ENCODE assay signal across 1 cellular context in the genomic region with DNA sequence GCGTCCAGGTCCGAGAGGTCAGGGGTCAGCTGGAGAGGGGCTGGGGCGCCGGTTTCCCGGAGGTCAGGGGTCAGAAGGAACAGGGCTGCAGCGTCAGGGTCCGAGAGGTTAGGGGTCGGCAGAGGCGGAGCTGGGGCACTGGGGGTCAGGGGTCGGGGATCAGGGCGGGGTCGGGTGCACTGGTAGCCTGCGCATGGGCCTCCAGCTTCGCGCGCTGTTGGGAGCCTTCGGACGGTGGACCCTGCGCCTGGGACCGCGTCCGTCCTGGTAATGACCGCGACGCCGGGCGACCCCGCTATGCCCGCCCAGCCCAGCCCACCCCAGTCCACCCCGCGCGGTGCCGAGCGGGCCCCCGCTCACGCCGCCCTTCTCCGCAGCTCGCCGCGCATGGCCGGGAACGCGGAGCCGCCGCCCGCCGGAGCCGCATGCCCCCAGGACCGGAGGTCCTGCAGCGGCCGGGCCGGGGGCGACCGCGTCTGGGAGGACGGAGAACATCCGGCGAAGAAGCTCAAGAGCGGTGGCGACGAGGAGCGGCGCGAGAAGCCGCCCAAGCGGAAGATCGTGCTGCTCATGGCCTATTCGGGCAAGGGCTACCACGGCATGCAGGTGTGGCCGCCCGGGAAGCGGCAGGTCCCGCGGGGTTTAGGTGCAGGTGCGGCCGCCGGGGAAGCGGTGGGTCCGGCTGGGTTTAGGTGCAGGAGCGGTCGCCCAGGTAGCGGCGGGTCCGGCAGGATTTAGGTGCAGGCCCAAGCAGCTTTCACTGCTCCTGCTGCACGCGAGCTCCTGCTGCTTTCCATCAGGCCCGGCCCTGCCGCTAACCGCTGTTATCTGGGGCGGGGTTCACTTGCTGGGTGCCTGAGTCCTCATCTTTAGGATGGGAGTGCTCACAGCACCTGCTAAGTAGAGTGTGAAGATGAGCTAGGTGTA.
TF ChIP-seq lines count a peak whose summit lies in the region.

No MANE protein-coding gene starts in this region.

TF ChIP-seq in IMR-90, 13 proteins besides CTCF, POLR2A, EP300 and RAD21:
- no peak for TF ChIP-seq RFX5 (IDR thresholded peaks at IDR 0.05; ENCODE audit: low read depth, low read length)
- TF ChIP-seq, protein P1, sequence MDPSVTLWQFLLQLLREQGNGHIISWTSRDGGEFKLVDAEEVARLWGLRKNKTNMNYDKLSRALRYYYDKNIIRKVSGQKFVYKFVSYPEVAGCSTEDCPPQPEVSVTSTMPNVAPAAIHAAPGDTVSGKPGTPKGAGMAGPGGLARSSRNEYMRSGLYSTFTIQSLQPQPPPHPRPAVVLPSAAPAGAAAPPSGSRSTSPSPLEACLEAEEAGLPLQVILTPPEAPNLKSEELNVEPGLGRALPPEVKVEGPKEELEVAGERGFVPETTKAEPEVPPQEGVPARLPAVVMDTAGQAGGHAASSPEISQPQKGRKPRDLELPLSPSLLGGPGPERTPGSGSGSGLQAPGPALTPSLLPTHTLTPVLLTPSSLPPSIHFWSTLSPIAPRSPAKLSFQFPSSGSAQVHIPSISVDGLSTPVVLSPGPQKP (IDR thresholded peaks at IDR 0.05; ENCODE audit: borderline replicate concordance, low read depth, low read length), result no peak
- no peak for TF ChIP-seq RCOR1 (IDR thresholded peaks at IDR 0.05; ENCODE audit: insufficient replicate concordance, low read length)
- TF ChIP-seq NFE2L2 (IDR thresholded peaks at IDR 0.05; ENCODE audit: low read depth, low read length), result no peak
- no peak for TF ChIP-seq BHLHE40 (IDR thresholded peaks at IDR 0.05; ENCODE audit: low read depth, low read length)
- no peak for TF ChIP-seq MAZ (IDR thresholded peaks at IDR 0.05; ENCODE audit: borderline replicate concordance, low read depth, low read length)
- TF ChIP-seq FOS (IDR thresholded peaks at IDR 0.05; ENCODE audit: low read depth, low read length), result no peak
- TF ChIP-seq MXI1 (IDR thresholded peaks at IDR 0.05; ENCODE audit: borderline replicate concordance, low read depth, low read length), result peak; percentile 73; the same call in 1 of the 2 replicates
